1 cellular context compared by ENCODE assay signal in the genomic region with DNA sequence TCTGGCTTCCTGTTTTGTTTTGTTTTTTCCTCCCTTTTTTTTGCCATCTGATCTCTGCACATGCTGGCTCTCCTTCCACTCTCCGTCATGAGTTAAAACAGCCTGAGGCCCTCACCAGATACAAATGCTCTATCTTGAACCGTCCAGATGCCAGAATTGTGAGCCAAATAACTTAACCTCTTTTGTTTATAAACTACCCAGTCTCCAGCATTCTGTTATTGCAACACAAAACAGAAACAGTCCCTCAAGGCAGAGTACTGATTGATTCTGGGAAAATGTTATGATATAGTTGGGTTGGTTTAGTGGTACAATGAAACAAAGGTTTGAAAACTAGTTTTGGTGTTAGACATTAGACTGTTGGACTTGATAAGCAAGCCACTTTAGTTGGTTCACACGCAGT.
TF ChIP-seq lines count a peak whose summit lies in the region.

No MANE protein-coding gene starts in this region.

TF ChIP-seq in K562, 482 proteins besides CTCF, POLR2A, EP300 and RAD21 (continued from another document):
- TF ChIP-seq, protein P1, sequence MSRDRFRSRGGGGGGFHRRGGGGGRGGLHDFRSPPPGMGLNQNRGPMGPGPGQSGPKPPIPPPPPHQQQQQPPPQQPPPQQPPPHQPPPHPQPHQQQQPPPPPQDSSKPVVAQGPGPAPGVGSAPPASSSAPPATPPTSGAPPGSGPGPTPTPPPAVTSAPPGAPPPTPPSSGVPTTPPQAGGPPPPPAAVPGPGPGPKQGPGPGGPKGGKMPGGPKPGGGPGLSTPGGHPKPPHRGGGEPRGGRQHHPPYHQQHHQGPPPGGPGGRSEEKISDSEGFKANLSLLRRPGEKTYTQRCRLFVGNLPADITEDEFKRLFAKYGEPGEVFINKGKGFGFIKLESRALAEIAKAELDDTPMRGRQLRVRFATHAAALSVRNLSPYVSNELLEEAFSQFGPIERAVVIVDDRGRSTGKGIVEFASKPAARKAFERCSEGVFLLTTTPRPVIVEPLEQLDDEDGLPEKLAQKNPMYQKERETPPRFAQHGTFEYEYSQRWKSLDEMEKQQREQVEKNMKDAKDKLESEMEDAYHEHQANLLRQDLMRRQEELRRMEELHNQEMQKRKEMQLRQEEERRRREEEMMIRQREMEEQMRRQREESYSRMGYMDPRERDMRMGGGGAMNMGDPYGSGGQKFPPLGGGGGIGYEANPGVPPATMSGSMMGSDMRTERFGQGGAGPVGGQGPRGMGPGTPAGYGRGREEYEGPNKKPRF (IDR thresholded peaks at IDR 0.05; ENCODE audit: low read depth, low read length) = no peak
- TF ChIP-seq, protein P2, sequence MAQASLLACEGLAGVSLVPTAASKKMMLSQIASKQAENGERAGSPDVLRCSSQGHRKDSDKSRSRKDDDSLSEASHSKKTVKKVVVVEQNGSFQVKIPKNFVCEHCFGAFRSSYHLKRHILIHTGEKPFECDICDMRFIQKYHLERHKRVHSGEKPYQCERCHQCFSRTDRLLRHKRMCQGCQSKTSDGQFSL (CRISPR knock-in tag; IDR thresholded peaks at IDR 0.05) = no peak
- TF ChIP-seq, protein P2 (tag; IDR thresholded peaks at IDR 0.05) = no peak
- TF ChIP-seq MCM5 (IDR thresholded peaks at IDR 0.05; ENCODE audit: low read depth) = no peak
- TF ChIP-seq, protein P3, sequence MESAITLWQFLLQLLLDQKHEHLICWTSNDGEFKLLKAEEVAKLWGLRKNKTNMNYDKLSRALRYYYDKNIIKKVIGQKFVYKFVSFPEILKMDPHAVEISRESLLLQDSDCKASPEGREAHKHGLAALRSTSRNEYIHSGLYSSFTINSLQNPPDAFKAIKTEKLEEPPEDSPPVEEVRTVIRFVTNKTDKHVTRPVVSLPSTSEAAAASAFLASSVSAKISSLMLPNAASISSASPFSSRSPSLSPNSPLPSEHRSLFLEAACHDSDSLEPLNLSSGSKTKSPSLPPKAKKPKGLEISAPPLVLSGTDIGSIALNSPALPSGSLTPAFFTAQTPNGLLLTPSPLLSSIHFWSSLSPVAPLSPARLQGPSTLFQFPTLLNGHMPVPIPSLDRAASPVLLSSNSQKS (CRISPR knock-in tag; IDR thresholded peaks at IDR 0.05) = no peak
TF ChIP-seq in K562: peak in this region for 0.
